In genomic region chr10:73644015-73644743, GRCh38 we compare ENCODE assay signal across 8 cellular contexts. TPM values are rescaled to one million over a fixed set of nuclear protein-coding genes. Genes with fewer than 3 reads are reported as not detected.
DNase-seq lines count a peak whose midpoint lies in the region; ATAC-seq, FAIRE-seq and TF ChIP-seq lines count a peak whose summit lies in the region.

No MANE protein-coding gene starts in this region.

- peaks cover 18% of the 10 kb centered on the region for H3K4me1 Mint-ChIP-seq in T-helper 17 cell

- CTCF ChIA-PET in GM12878 (lab: Yijun Ruan, JAX): interaction anchor here (0.6 to 5.2 kb wide), 52 partner anchors 9 to 1975 kb away, joined by 3 to 163 read pairs (median 4); partner anchors contain the start of genes CFAP70 and USP54

- RAD21 ChIA-PET in GM12878 (lab: Charles Lee; ENCODE audit: unreplicated experiment): interaction anchor here (0.6 to 5.4 kb wide), 22 partner anchors 10 to 547 kb away, joined by 3 to 96 read pairs (median 4); partner anchors contain the start of genes P4HA1, PPP3CB and SYNPO2L

- peaks cover 33% of the 10 kb centered on the region for H3K27me3 Mint-ChIP-seq in T-helper 17 cell

- FAIRE-seq in GM12878 (lab: Jason Lieb, UNC) (peak; percentile 98), small intestine (lab: Jason Lieb, UNC) (no peak)

- peak; percentile 86 for TF ChIP-seq RAD21 in GM12878 (IDR thresholded peaks at IDR 0.05; ENCODE audit: insufficient read depth, low read depth, low read length)

- ATAC-seq in T-helper 17 cell (peak; percentile 81), GM12878 (peak; percentile 87), HG02938 (IDR thresholded peaks at IDR 0.05; ENCODE audit: unreplicated experiment) (no peak)

- WGBS in GM12878 (ENCODE audit: insufficient coverage, insufficient replicate concordance, low lambda C conversion rate, missing lambda C conversion rate): 16% methylated on average over 5 of the region's 5 CpGs
- 20 to 25% (median 21%) methylated on average over 5 of the region's 5 CpGs for WGBS in small intestine, 3 donors

- H3K27ac Mint-ChIP-seq in T-helper 17 cell: peak overlapping the region; percentile 85

- H3K79me2 ChIP-seq in ACC112 (ENCODE audit: control insufficient read depth, insufficient read depth, low read length, unreplicated experiment): no peaks in the 10 kb centered on the region
- H3K79me2 ChIP-seq in GM12878 (ENCODE audit: control insufficient read depth, insufficient read depth, low read length): no peaks in the 10 kb centered on the region

- SMC1A ChIA-PET in GM12878 (lab: Charles Lee; ENCODE audit: uncharacterized antibody, unreplicated experiment): interaction anchor here (0.7 to 5.6 kb wide), 34 partner anchors 9 to 393 kb away, joined by 3 to 134 read pairs (median 4); partner anchors contain the start of genes PPP3CB and SYNPO2L

- H3K4me3 Mint-ChIP-seq in T-helper 17 cell: no peak overlapping the region

- H3K4me1 ChIP-seq in ACC112 (ENCODE audit: control insufficient read depth, insufficient read depth, low read length, unreplicated experiment) (peaks cover 4% of the 10 kb centered on the region), GM12878 (ENCODE audit: control insufficient read depth, insufficient read depth, low read length) (peaks cover 18% of the 10 kb centered on the region), small intestine (ENCODE audit: control insufficient read depth in 2 of 2, insufficient read depth in 1 of 2, low read depth in 1 of 2, low read length in 1 of 2) (no peaks in the 10 kb centered on the region)

- H2AFZ ChIP-seq in ACC112 (ENCODE audit: low read length, unreplicated experiment) (peak overlapping the region; percentile 15), GM12878 (ENCODE audit: control insufficient read depth, low read depth, low read length) (peak overlapping the region; percentile 73)

- TF ChIP-seq EP300 in GM12878 (IDR thresholded peaks at IDR 0.05; ENCODE audit: borderline replicate concordance in 1 of 2, control insufficient read depth in 1 of 2, low read depth in 2 of 2, low read length in 2 of 2): no peak

- H3K27ac ChIP-seq in ACC112 (ENCODE audit: low read depth, low read length) (no peak overlapping the region), GM12878 (ENCODE audit: control insufficient read depth, insufficient read depth) (peak overlapping the region; percentile 27; the same call in 1 of the 2 replicates), small intestine (ENCODE audit: low read depth in 1 of 2, low read length in 1 of 2) (no peak overlapping the region)

- peak overlapping the region; percentile 62; the same call in 1 of the 2 replicates for H3K4me2 ChIP-seq in GM12878 (ENCODE audit: control insufficient read depth, insufficient read depth)

- DNase-seq in NCI-H1092 (lab: John Stamatoyannopoulos, UW) (peak; percentile 6), T-helper 17 cell (peak; percentile 21 to 40 (median 35)), GM12878 (ENCODE audit: low read depth, low spot score) (peak; percentile 53), hippocampal formation (lab: John Stamatoyannopoulos, UW) (peak; percentile 50 to 79), small intestine (peak; percentile 65)

- no peaks in the 10 kb centered on the region for H3K36me3 Mint-ChIP-seq in T-helper 17 cell (ENCODE audit: low read depth)

- in situ Hi-C loops in GM12878 (cut with MboI): loop anchor here (5.0 kb wide), 2 partner anchors 112 to 387 kb away; no protein-coding TSS in a partner anchor

- H3K9me3 ChIP-seq in T-helper 17 cell (ENCODE audit: control insufficient read depth, low read length, poor library complexity, severe bottlenecking) (no peaks in the 10 kb centered on the region), GM12878 (replicated peaks; ENCODE audit: control insufficient read depth, insufficient read depth, low read length) (no peaks in the 10 kb centered on the region), small intestine (ENCODE audit: control insufficient read depth, low read depth) (no peaks in the 10 kb centered on the region)

- no peak overlapping the region for H3K9ac ChIP-seq in GM12878 (ENCODE audit: control insufficient read depth, insufficient read depth, low read length)

- H4K20me1 ChIP-seq in GM12878 (ENCODE audit: control insufficient read depth, insufficient read depth): no peaks in the 10 kb centered on the region

- TF ChIP-seq POLR2A in GM12878 (IDR thresholded peaks at IDR 0.05; ENCODE audit: low read depth, low read length): no peak

- peak; percentile 73 for TF ChIP-seq CTCF in GM12875 (IDR thresholded peaks at IDR 0.05; ENCODE audit: borderline replicate concordance, insufficient read depth, low read depth, low read length)
- TF ChIP-seq CTCF in GM12878 (IDR thresholded peaks at IDR 0.05 in 2 of 3, conservative IDR thresholded peaks at IDR 0.05 in 1 of 3; ENCODE audit: control insufficient read depth in 2 of 3, extremely low read depth in 1 of 3, insufficient read depth in 1 of 3, low read depth in 3 of 3, low read length in 3 of 3): peak; percentile 79 to 91 (median 81); a peak in 5 of 6 replicates

- intact Hi-C loops in GM12878 (cut with micrococcal nuclease; ENCODE audit: unreplicated experiment): loop anchor here (1.0 kb wide), 2 partner anchors 115 to 380 kb away; no protein-coding TSS in a partner anchor

- H3K4me3 ChIP-seq in ACC112 (ENCODE audit: low read depth, low read length): no peak overlapping the region
- H3K4me3 ChIP-seq in GM12875 (ENCODE audit: low read depth, low read length): no peak overlapping the region
- H3K4me3 ChIP-seq in GM12878: no peak overlapping the region
- H3K4me3 ChIP-seq in small intestine (ENCODE audit: low read depth in 1 of 2, low read length in 2 of 2): no peak overlapping the region

- POLR2A ChIA-PET in GM12878 (lab: Charles Lee): interaction anchor here (0.5 to 1.1 kb wide), 9 partner anchors 17 to 234 kb away, joined by 3 to 5 read pairs (median 3); partner anchors contain the start of gene PPP3CB

- BruUV-seq in GM12878 (replicated peaks; lab: Mats Ljungman, UMichigan): no TSS peak

- H3K27me3 ChIP-seq in ACC112 (ENCODE audit: insufficient read depth, low read length) (no peaks in the 10 kb centered on the region), GM12878 (replicated peaks in 1 of 2; ENCODE audit: control insufficient read depth in 2 of 2, insufficient read depth in 2 of 2, low read length in 1 of 2) (no peaks in the 10 kb centered on the region), small intestine (ENCODE audit: control insufficient read depth in 2 of 2, insufficient read depth in 2 of 2, low read length in 2 of 2) (no peaks in the 10 kb centered on the region)

- H3K36me3 ChIP-seq in ACC112 (ENCODE audit: insufficient read depth, low read length) (no peaks in the 10 kb centered on the region), GM12878 (ENCODE audit: control insufficient read depth in 2 of 2, insufficient read depth in 2 of 2, low read length in 1 of 2) (no peaks in the 10 kb centered on the region), small intestine (ENCODE audit: control insufficient read depth in 2 of 2, insufficient read depth in 2 of 2, low read length in 2 of 2) (no peaks in the 10 kb centered on the region)

RNA-seq across cellular contexts. Expression of gene MYOZ1, which starts 2.9 kb away (rescaled TPM):
- total RNA-seq in T-helper 17 cell (not detected), GM12878 (2014; rRNA removed) (0.54 and 0.56 TPM in 2 replicates), GM12878 (2014; rRNA removed; fragmentation: Illumina TruSeq; extraction: Trizol) (0.58 and 0.78 TPM in 2 replicates), GM12878 (2021) (0.66 and 0.67 TPM in 2 replicates)
- not detected in 2 replicates for total RNA-seq in GM12878 (2013; cell fraction: nucleolus; rRNA removed)
- not detected for polyA plus RNA-seq in GM12878 (2011; ENCODE audit: low read depth)
- polyA plus RNA-seq in GM12878 (2011; rRNA removed) (0.05 and 0.07 TPM in 2 replicates), GM12878 (2014; fragmentation: Illumina TruSeq; extraction: Trizol) (0.46 and 0.78 TPM in 2 replicates), GM12878 (2014; fragmentation: Nextera tagmentation; extraction: Ambion mirVana) (under 1 TPM; 0.11 to 0.35 TPM), GM12878 (2014; rRNA removed) (0.95 and 1.5 TPM in 2 replicates), GM12878 (2016; fragmentation: Nextera tagmentation; extraction: Ambion mirVana) (1 to 10 TPM; 1.3 to 2.0 TPM), small intestine (under 1 TPM; 0.37 to 0.54 (median 0.45) TPM)
- 0.07 and 0.10 TPM in 2 replicates for polyA plus RNA-seq in GM12878 (2011; cell fraction: cytosol; rRNA removed)
- 0.09 and 0.12 TPM in 2 replicates for polyA plus RNA-seq in GM12878 (2011; cell fraction: nucleus; rRNA removed)
- 0.19 and 0.45 TPM in 2 replicates for polyA plus RNA-seq in GM12878 (2012)
- polyA minus RNA-seq in GM12878 (2011; rRNA and poly(A)+ RNA removed): not detected in 2 replicates
- not detected in 2 replicates for polyA minus RNA-seq in GM12878 (2011; cell fraction: cytosol; rRNA and poly(A)+ RNA removed)
- not detected in 2 replicates for polyA minus RNA-seq in GM12878 (2011; cell fraction: nucleus; rRNA and poly(A)+ RNA removed)

RNA-seq across cellular contexts. Expression of gene SYNPO2L, which starts 11.7 kb away (rescaled TPM):
- total RNA-seq in T-helper 17 cell (under 1 TPM in 1 of 2 donors, not detected in 1; 0.08 TPM), GM12878 (2014; rRNA removed) (0.33 and 0.40 TPM in 2 replicates), GM12878 (2014; rRNA removed; fragmentation: Illumina TruSeq; extraction: Trizol) (0.45 and 0.46 TPM in 2 replicates), GM12878 (2021) (2.3 and 2.6 TPM in 2 replicates)
- total RNA-seq in GM12878 (2013; cell fraction: nucleolus; rRNA removed): 0.17 and 0.27 TPM in 2 replicates
- polyA plus RNA-seq in GM12878 (2011; ENCODE audit: low read depth): 0.17 TPM
- polyA plus RNA-seq in GM12878 (2011; rRNA removed) (0.01 TPM in 1 of 2 replicates, not detected in the other), GM12878 (2014; fragmentation: Illumina TruSeq; extraction: Trizol) (1.2 and 1.3 TPM in 2 replicates), GM12878 (2014; fragmentation: Nextera tagmentation; extraction: Ambion mirVana) (under 1 TPM; 0.08 to 0.33 TPM), GM12878 (2014; rRNA removed) (0.90 TPM in 2 replicates), GM12878 (2016; fragmentation: Nextera tagmentation; extraction: Ambion mirVana) (1 to 10 TPM in 1 of 2 experiments, under 1 TPM in 1; 0.73 to 1.3 TPM), small intestine (1 to 10 TPM in 1 of 3 donors, under 1 TPM in 1, not detected in 1; 0.04 to 1.6 TPM)
- 0.03 and 0.08 TPM in 2 replicates for polyA plus RNA-seq in GM12878 (2011; cell fraction: cytosol; rRNA removed)
- polyA plus RNA-seq in GM12878 (2011; cell fraction: nucleus; rRNA removed): 0.06 and 0.07 TPM in 2 replicates
- 0.16 and 0.20 TPM in 2 replicates for polyA plus RNA-seq in GM12878 (2012)
- 0.05 TPM in 1 of 2 replicates, not detected in the other for polyA minus RNA-seq in GM12878 (2011; rRNA and poly(A)+ RNA removed)
- 0.40 TPM in 1 of 2 replicates, not detected in the other for polyA minus RNA-seq in GM12878 (2011; cell fraction: cytosol; rRNA and poly(A)+ RNA removed)
- 0.10 and 0.12 TPM in 2 replicates for polyA minus RNA-seq in GM12878 (2011; cell fraction: nucleus; rRNA and poly(A)+ RNA removed)

RNA-seq across cellular contexts. Expression of gene USP54, which starts 53.0 kb away (rescaled TPM):
- total RNA-seq in T-helper 17 cell: 1 to 10 TPM; 3.6 TPM
- 50.8 and 69.4 TPM in 2 replicates for total RNA-seq in GM12878 (2013; cell fraction: nucleolus; rRNA removed)
- 4.1 and 5.7 TPM in 2 replicates for total RNA-seq in GM12878 (2014; rRNA removed)
- 4.9 and 5.4 TPM in 2 replicates for total RNA-seq in GM12878 (2014; rRNA removed; fragmentation: Illumina TruSeq; extraction: Trizol)
- total RNA-seq in GM12878 (2021): 7.0 and 9.5 TPM in 2 replicates
- polyA plus RNA-seq in GM12878 (2011; ENCODE audit: low read depth): 2.0 TPM
- 10.3 and 10.5 TPM in 2 replicates for polyA plus RNA-seq in GM12878 (2011; rRNA removed)
- 6.2 and 7.0 TPM in 2 replicates for polyA plus RNA-seq in GM12878 (2011; cell fraction: cytosol; rRNA removed)
- polyA plus RNA-seq in GM12878 (2011; cell fraction: nucleus; rRNA removed): 6.1 and 6.2 TPM in 2 replicates
- 2.4 and 2.8 TPM in 2 replicates for polyA plus RNA-seq in GM12878 (2012)
- polyA plus RNA-seq in GM12878 (2014; fragmentation: Illumina TruSeq; extraction: Trizol): 5.6 and 8.8 TPM in 2 replicates
- polyA plus RNA-seq in GM12878 (2014; fragmentation: Nextera tagmentation; extraction: Ambion mirVana): 1 to 10 TPM in 1 of 2 experiments, under 1 TPM in 1; 0.93 to 1.7 TPM
- 3.9 and 4.7 TPM in 2 replicates for polyA plus RNA-seq in GM12878 (2014; rRNA removed)
- 1 to 10 TPM; 3.9 to 6.3 TPM for polyA plus RNA-seq in GM12878 (2016; fragmentation: Nextera tagmentation; extraction: Ambion mirVana)
- polyA minus RNA-seq in GM12878 (2011; rRNA and poly(A)+ RNA removed): 8.4 and 22.5 TPM in 2 replicates
- polyA minus RNA-seq in GM12878 (2011; cell fraction: cytosol; rRNA and poly(A)+ RNA removed): 5.5 and 6.3 TPM in 2 replicates
- polyA minus RNA-seq in GM12878 (2011; cell fraction: nucleus; rRNA and poly(A)+ RNA removed): 5.1 and 7.4 TPM in 2 replicates
- 1 to 10 TPM; 2.4 to 9.4 (median 9.3) TPM for polyA plus RNA-seq in small intestine

RNA-seq across cellular contexts. Expression of gene AGAP5, which starts 53.7 kb away (rescaled TPM):
- 1 to 10 TPM; 7.7 to 8.2 TPM for total RNA-seq in T-helper 17 cell
- 49.7 and 55.0 TPM in 2 replicates for total RNA-seq in GM12878 (2013; cell fraction: nucleolus; rRNA removed)
- 6.3 and 6.7 TPM in 2 replicates for total RNA-seq in GM12878 (2014; rRNA removed)
- total RNA-seq in GM12878 (2014; rRNA removed; fragmentation: Illumina TruSeq; extraction: Trizol): 5.9 and 6.5 TPM in 2 replicates
- total RNA-seq in GM12878 (2021): 5.9 and 6.7 TPM in 2 replicates
- polyA plus RNA-seq in GM12878 (2011; ENCODE audit: low read depth): 1.2 TPM
- polyA plus RNA-seq in GM12878 (2011; rRNA removed): 6.8 and 8.5 TPM in 2 replicates
- 4.9 and 6.9 TPM in 2 replicates for polyA plus RNA-seq in GM12878 (2011; cell fraction: cytosol; rRNA removed)
- 32.5 and 33.6 TPM in 2 replicates for polyA plus RNA-seq in GM12878 (2011; cell fraction: nucleus; rRNA removed)
- polyA plus RNA-seq in GM12878 (2012): 4.4 and 6.0 TPM in 2 replicates
- 8.1 and 8.5 TPM in 2 replicates for polyA plus RNA-seq in GM12878 (2014; fragmentation: Illumina TruSeq; extraction: Trizol)
- under 1 TPM in 1 of 2 experiments, not detected in 1; 0.68 TPM for polyA plus RNA-seq in GM12878 (2014; fragmentation: Nextera tagmentation; extraction: Ambion mirVana)
- polyA plus RNA-seq in GM12878 (2014; rRNA removed): 7.3 and 9.1 TPM in 2 replicates
- polyA plus RNA-seq in GM12878 (2016; fragmentation: Nextera tagmentation; extraction: Ambion mirVana): 1 to 10 TPM; 2.3 TPM
- polyA minus RNA-seq in GM12878 (2011; rRNA and poly(A)+ RNA removed): 8.0 and 8.2 TPM in 2 replicates
- 1.7 and 3.3 TPM in 2 replicates for polyA minus RNA-seq in GM12878 (2011; cell fraction: cytosol; rRNA and poly(A)+ RNA removed)
- 6.5 and 9.9 TPM in 2 replicates for polyA minus RNA-seq in GM12878 (2011; cell fraction: nucleus; rRNA and poly(A)+ RNA removed)
- 10 to 100 TPM in 1 of 3 donors, 1 to 10 TPM in 2; 4.3 to 15.2 (median 5.4) TPM for polyA plus RNA-seq in small intestine

Comparison
In these comparisons a context has a peak if more than half of its experiments do, and no peak if none do; other contexts are left out.
1. DNase-seq: peak in every context shown above with its lines; median percentile 65 in small intestine; 64 in hippocampal formation; 53 in GM12878; 35 in T-helper 17 cell; 6 in NCI-H1092.